1 cellular context compared by ENCODE assay signal in genomic region chr1:184755226-184756065, GRCh38.
TF ChIP-seq lines count a peak whose summit lies in the region.

No MANE protein-coding gene starts in this region.

TF ChIP-seq in HEK293, 187 proteins besides CTCF, POLR2A, EP300 and RAD21 (continued from another document and continues in another):
- TF ChIP-seq TCF7L2 (IDR thresholded peaks at IDR 0.05; ENCODE audit: borderline replicate concordance, low read depth, low read length) (no peak), SP3 (tag by site-specific recombination; IDR thresholded peaks at IDR 0.05) (no peak), PBX3 (CRISPR knock-in tag; IDR thresholded peaks at IDR 0.05) (no peak), INSM2 (tag by site-specific recombination; IDR thresholded peaks at IDR 0.05) (peak; percentile 66), ZNF704 (tag by site-specific recombination; IDR thresholded peaks at IDR 0.05) (no peak), PRDM4 (tag by site-specific recombination; IDR thresholded peaks at IDR 0.05) (no peak), ZNF239 (tag by site-specific recombination; IDR thresholded peaks at IDR 0.05) (no peak), ZNF112 (tag by site-specific recombination; IDR thresholded peaks at IDR 0.05) (no peak), ZNF558 (tag by site-specific recombination; IDR thresholded peaks at IDR 0.05) (no peak), ZNF830 (tag by site-specific recombination; IDR thresholded peaks at IDR 0.05; ENCODE audit: low read depth) (no peak), ZNF350 (tag by site-specific recombination; IDR thresholded peaks at IDR 0.05) (no peak), ELK4 (IDR thresholded peaks at IDR 0.05; ENCODE audit: borderline replicate concordance, low read depth, low read length) (no peak), ZNF639 (tag by site-specific recombination; IDR thresholded peaks at IDR 0.05) (no peak), ZNF10 (tag by site-specific recombination; IDR thresholded peaks at IDR 0.05) (0 out of 2 replicates have a peak, but pooled peaks have one; percentile 38), ZNF580 (tag by site-specific recombination; IDR thresholded peaks at IDR 0.05) (peak; percentile 6; the same call in 1 of the 2 replicates), ZNF37A (tag by site-specific recombination; IDR thresholded peaks at IDR 0.05) (no peak), KLF9 (tag by site-specific recombination; IDR thresholded peaks at IDR 0.05; ENCODE audit: low read depth) (no peak), ZBTB8A (tag by site-specific recombination; IDR thresholded peaks at IDR 0.05) (no peak), TSHZ1 (tag by site-specific recombination; IDR thresholded peaks at IDR 0.05; ENCODE audit: borderline replicate concordance) (no peak), ZNF664 (tag by site-specific recombination; IDR thresholded peaks at IDR 0.05) (no peak), ZNF549 (tag by site-specific recombination; IDR thresholded peaks at IDR 0.05) (no peak), ZNF707 (tag by site-specific recombination; IDR thresholded peaks at IDR 0.05) (no peak), HOXC10 (CRISPR knock-in tag; IDR thresholded peaks at IDR 0.05) (no peak), ZBTB48 (tag by site-specific recombination; IDR thresholded peaks at IDR 0.05) (peak; percentile 38; the same call in 1 of the 2 replicates), KLF8 (tag by site-specific recombination; IDR thresholded peaks at IDR 0.05) (no peak), YY1 (tag by site-specific recombination; IDR thresholded peaks at IDR 0.05) (no peak), ZNF645 (tag by site-specific recombination; IDR thresholded peaks at IDR 0.05) (no peak), ZNF146 (tag by site-specific recombination; IDR thresholded peaks at IDR 0.05) (no peak), ZBTB10 (tag by site-specific recombination; IDR thresholded peaks at IDR 0.05) (peak; percentile 28; the same call in 1 of the 2 replicates), REST (tag by site-specific recombination; IDR thresholded peaks at IDR 0.05) (no peak), ZNF555 (tag by site-specific recombination; conservative IDR thresholded peaks at IDR 0.05) (no peak), ZNF777 (tag by site-specific recombination; IDR thresholded peaks at IDR 0.05; ENCODE audit: borderline replicate concordance) (no peak), ZFP41 (tag by site-specific recombination; IDR thresholded peaks at IDR 0.05; ENCODE audit: borderline replicate concordance) (no peak), SETDB1 (IDR thresholded peaks at IDR 0.05; ENCODE audit: insufficient read length, low read length) (no peak), ZNF571 (tag by site-specific recombination; IDR thresholded peaks at IDR 0.05) (no peak), ZBTB21 (tag by site-specific recombination; IDR thresholded peaks at IDR 0.05) (no peak), ZNF138 (tag by site-specific recombination; IDR thresholded peaks at IDR 0.05; ENCODE audit: borderline replicate concordance) (no peak), ZNF23 (tag by site-specific recombination; IDR thresholded peaks at IDR 0.05; ENCODE audit: borderline replicate concordance) (no peak)
